Comparison of ENCODE assay signal across 18 cellular contexts in the genomic region with DNA sequence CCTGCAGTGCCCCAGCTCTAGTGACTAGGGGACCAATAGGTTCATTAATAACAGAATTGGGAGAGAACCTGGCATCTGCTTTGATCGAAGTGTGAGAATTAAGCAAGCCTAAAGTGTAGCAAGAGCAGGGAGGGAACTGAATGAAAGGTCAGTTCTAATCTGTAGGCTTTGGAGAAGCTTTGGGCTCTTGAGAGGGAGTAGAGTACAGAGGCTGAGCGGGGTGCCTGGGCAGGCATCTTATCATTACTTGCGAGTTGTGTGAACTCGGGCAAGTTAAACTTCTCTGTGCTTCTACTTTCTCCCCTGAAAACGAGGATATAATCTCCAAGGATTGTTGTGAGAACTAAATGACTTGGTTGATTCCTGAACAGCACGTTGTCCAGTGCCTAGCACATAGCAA. TPM values are rescaled to one million over a fixed set of nuclear protein-coding genes. Genes with fewer than 3 reads are reported as not detected.
DNase-seq lines count a peak whose midpoint lies in the region; ATAC-seq and TF ChIP-seq lines count a peak whose summit lies in the region.
"Had no signal": no experiment of that assay in that cellular context is flagged by ENCODE, and none has a peak within 500 bp of the region (broad histone marks: within the 10 kb centered on the region; RNA-seq: fewer than 3 reads in every experiment).

No MANE protein-coding gene starts in this region.

- H3K27ac Mint-ChIP-seq in nephron, result no peak overlapping the region
- H3K27ac Mint-ChIP-seq: CD4-positive, alpha-beta T cell; H9; HFFc6 had no signal

- peak overlapping the region; percentile 17 to 97 (median 83) for H3K4me3 Mint-ChIP-seq in nephron
- H3K4me3 Mint-ChIP-seq: CD4-positive, alpha-beta T cell had no signal

- H3K9me3 Mint-ChIP-seq in nephron, result no peaks in the 10 kb centered on the region
- H3K9me3 Mint-ChIP-seq: CD4-positive, alpha-beta T cell; HFFc6 had no signal

- H3K4me3 ChIP-seq in astrocyte of the spinal cord (ENCODE audit: low read depth, low read length), result no peak overlapping the region
- H3K4me3 ChIP-seq: BLaER1 had no signal

- no peaks in the 10 kb centered on the region for H3K36me3 Mint-ChIP-seq in nephron (ENCODE audit: low read depth)

- DNase-seq in left cardiac atrium (peak; percentile 21), cardiac septum (ENCODE audit: low spot score) (no peak), astrocyte of the spinal cord (ENCODE audit: low read depth, low spot score) (no peak), NCI-H2107 (lab: John Stamatoyannopoulos, UW) (no peak), 8988T (no peak), NCI-H1417 (lab: John Stamatoyannopoulos, UW) (no peak)
- DNase-seq: CD4-positive, alpha-beta T cell; NCI-H1092; NCI-H2081 treated with DMSO at 0.1 percent for 48 hours had no signal

- in situ Hi-C loops in astrocyte of the spinal cord (cut with HindIII; ENCODE audit: low sequenced_read_pairs), result no loop called here

- H3K27me3 Mint-ChIP-seq in nephron (ENCODE audit: low read depth), result peaks cover 31% of the 10 kb centered on the region

- peak in 1 of 2 donors; percentile 25 for ATAC-seq in left cardiac atrium
- no peak for ATAC-seq in HG02610 (IDR thresholded peaks at IDR 0.05; ENCODE audit: unreplicated experiment)

- intact Hi-C loops in left cardiac atrium (cut with DNase I), result loop anchor here (5.0 kb wide), 3 partner anchors 120 to 355 kb away; no protein-coding TSS in a partner anchor
- intact Hi-C loops in cardiac septum (cut with DNase I), result loop anchor here (2.0 to 10.0 kb wide), 4 partner anchors 55 to 583 kb away; a partner anchor contains a TSS

- TF ChIP-seq CTCF in astrocyte of the spinal cord (IDR thresholded peaks at IDR 0.05; ENCODE audit: low read depth, low read length), result peak; percentile 0
- TF ChIP-seq CTCF in nephron (IDR thresholded peaks at IDR 0.05; ENCODE audit: unreplicated experiment in 3 of 3), result no peak

- peaks cover 21% of the 10 kb centered on the region for H3K4me1 Mint-ChIP-seq in nephron

RNA-seq across cellular contexts. Expression of a gene that starts 0.9 kb away (rescaled TPM):
- total RNA-seq in left cardiac atrium, result 10 to 100 TPM; 89.1 to 91.8 TPM
- total RNA-seq in cardiac septum, result 74.4 TPM
- total RNA-seq: A172, G401, GM23248, SK-MEL-5 had no signal
